10 cellular contexts compared by ENCODE assay signal in genomic region chr4:145907827-145908226, GRCh38.
"Had no signal": no experiment of that assay in that cellular context is flagged by ENCODE, and none has a peak within 500 bp of the region (broad histone marks: within the 10 kb centered on the region; RNA-seq: fewer than 3 reads in every experiment).

No MANE protein-coding gene starts in this region.

- DNase-seq: activated T-cell treated with anti-CD3 and anti-CD28 coated beads, Interleukin-2, amount 50 U/mL, for 1 hour; amniotic stem cell; islet precursor cell; nephron progenitor cell; stimulated activated CD4-positive, alpha-beta T cell treated with anti-CD3 and anti-CD28 coated beads, Interleukin-4, amount 100 ng/mL, for 24 hours had no signal

- H3K4me3 Mint-ChIP-seq: activated naive CD4-positive, alpha-beta T cell treated with anti-CD3 and anti-CD28 coated beads, Interleukin-2, amount 50 U/mL, for 24 hours; brain; nephron progenitor cell; stimulated activated naive CD8-positive, alpha-beta T cell treated with anti-CD3 and anti-CD28 coated beads, Interleukin-15, Interleukin-2, amounts not matched to agents 100 ng/mL and 50 ng/mL, for 24 hours had no signal

- H3K9me3 Mint-ChIP-seq: activated naive CD4-positive, alpha-beta T cell treated with anti-CD3 and anti-CD28 coated beads, Interleukin-2, amount 50 U/mL, for 24 hours; nephron progenitor cell; stimulated activated naive CD8-positive, alpha-beta T cell treated with anti-CD3 and anti-CD28 coated beads, Interleukin-15, Interleukin-2, amounts not matched to agents 100 ng/mL and 50 ng/mL, for 24 hours had no signal

- ATAC-seq: activated CD4-positive, CD25-positive, alpha-beta regulatory T cell treated with anti-CD3 and anti-CD28 coated beads, Interleukin-2, amount 50 U/mL, for 24 hours; left lobe of liver had no signal

- H3K27me3 Mint-ChIP-seq: activated naive CD4-positive, alpha-beta T cell treated with anti-CD3 and anti-CD28 coated beads, Interleukin-2, amount 50 U/mL, for 24 hours; brain; stimulated activated naive CD8-positive, alpha-beta T cell treated with anti-CD3 and anti-CD28 coated beads, Interleukin-15, Interleukin-2, amounts not matched to agents 100 ng/mL and 50 ng/mL, for 24 hours had no signal

- H3K27ac Mint-ChIP-seq: activated naive CD4-positive, alpha-beta T cell treated with anti-CD3 and anti-CD28 coated beads, Interleukin-2, amount 50 U/mL, for 24 hours; brain; nephron progenitor cell; stimulated activated naive CD8-positive, alpha-beta T cell treated with anti-CD3 and anti-CD28 coated beads, Interleukin-15, Interleukin-2, amounts not matched to agents 100 ng/mL and 50 ng/mL, for 24 hours had no signal
